27 cellular contexts compared by ENCODE assay signal in genomic region chr1:208921259-208921658, GRCh38.
"Had no signal": no experiment of that assay in that cellular context is flagged by ENCODE, and none has a peak within 500 bp of the region (broad histone marks: within the 10 kb centered on the region; RNA-seq: fewer than 3 reads in every experiment).

No MANE protein-coding gene starts in this region.

- H3K9me3 Mint-ChIP-seq: nephron, neural progenitor cell had no signal

- H3K4me1 Mint-ChIP-seq: naive thymus-derived CD4-positive, alpha-beta T cell; stimulated activated memory B cell treated with anti-CD40 and anti-IgM and Interleukin-4, amounts not matched to agents 10 μg/mL and 1 μg/mL and 100 μg/mL, for 72 hours had no signal

- H3K27me3 ChIP-seq: gastrocnemius medialis, neural progenitor cell, sigmoid colon, testis, tibial artery had no signal

- H3K4me1 ChIP-seq: gastrocnemius medialis, psoas muscle, sigmoid colon, spleen, testis, tibial artery had no signal

- H3K27ac ChIP-seq: gastrocnemius medialis, neural progenitor cell, psoas muscle, sigmoid colon, skin epidermis, spleen, testis, tibial artery had no signal

- DNase-seq: cerebellar nuclear complex; cortex of kidney; effector memory CD8-positive, alpha-beta T cell; gastrocnemius medialis; head of caudate nucleus; mesendoderm; midbrain; naive thymus-derived CD4-positive, alpha-beta T cell; posterior cingulate gyrus; psoas muscle; right cardiac atrium; sigmoid colon; spleen; stimulated activated CD4-positive, alpha-beta T cell treated with anti-CD3 and anti-CD28 coated beads, Interleukin-4, amount 100 ng/mL, for 4 hours; stimulated activated naive CD8-positive, alpha-beta T cell treated with anti-CD3 and anti-CD28 coated beads, Interleukin-15, Interleukin-2, amounts not matched to agents 100 U/mL and 50 U/mL, for 24 hours; substantia nigra; testis; tibial artery had no signal

- H3K4me3 Mint-ChIP-seq: effector memory CD8-positive, alpha-beta T cell; naive thymus-derived CD4-positive, alpha-beta T cell; nephron; neural progenitor cell; stimulated activated memory B cell treated with anti-CD40 and anti-IgM and Interleukin-4, amounts not matched to agents 10 μg/mL and 1 μg/mL and 100 μg/mL, for 72 hours; type B pancreatic cell had no signal

- H3K27ac Mint-ChIP-seq: effector memory CD8-positive, alpha-beta T cell; naive thymus-derived CD4-positive, alpha-beta T cell; nephron; neural progenitor cell; stimulated activated memory B cell treated with anti-CD40 and anti-IgM and Interleukin-4, amounts not matched to agents 10 μg/mL and 1 μg/mL and 100 μg/mL, for 72 hours; type B pancreatic cell had no signal

- FAIRE-seq: endometrium, keratinocyte had no signal

- H3K36me3 ChIP-seq: gastrocnemius medialis, neural progenitor cell, sigmoid colon, spleen, tibial artery had no signal

- H3K9me3 ChIP-seq: gastrocnemius medialis, psoas muscle, sigmoid colon, spleen, testis, tibial artery had no signal

- ATAC-seq: effector memory CD8-positive, alpha-beta T cell; gastrocnemius medialis; left lobe of liver; naive thymus-derived CD4-positive, alpha-beta T cell; psoas muscle; right cardiac atrium; stimulated activated memory B cell treated with anti-CD40 and anti-IgM and Interleukin-4, amounts not matched to agents 10 μg/mL and 1 μg/mL and 100 μg/mL, for 72 hours; stimulated activated naive CD8-positive, alpha-beta T cell treated with anti-CD3 and anti-CD28 coated beads, Interleukin-15, Interleukin-2, amounts not matched to agents 100 U/mL and 50 U/mL, for 24 hours had no signal

- H3K36me3 Mint-ChIP-seq: naive thymus-derived CD4-positive, alpha-beta T cell; neural progenitor cell; stimulated activated memory B cell treated with anti-CD40 and anti-IgM and Interleukin-4, amounts not matched to agents 10 μg/mL and 1 μg/mL and 100 μg/mL, for 72 hours; type B pancreatic cell had no signal

- H3K4me3 ChIP-seq: gastrocnemius medialis, lung, neural progenitor cell, psoas muscle, sigmoid colon, skin epidermis, spleen, testis, tibial artery had no signal

- H3K27me3 Mint-ChIP-seq: effector memory CD8-positive, alpha-beta T cell; stimulated activated memory B cell treated with anti-CD40 and anti-IgM and Interleukin-4, amounts not matched to agents 10 μg/mL and 1 μg/mL and 100 μg/mL, for 72 hours had no signal
